9 cellular contexts compared by ENCODE assay signal in the genomic region with DNA sequence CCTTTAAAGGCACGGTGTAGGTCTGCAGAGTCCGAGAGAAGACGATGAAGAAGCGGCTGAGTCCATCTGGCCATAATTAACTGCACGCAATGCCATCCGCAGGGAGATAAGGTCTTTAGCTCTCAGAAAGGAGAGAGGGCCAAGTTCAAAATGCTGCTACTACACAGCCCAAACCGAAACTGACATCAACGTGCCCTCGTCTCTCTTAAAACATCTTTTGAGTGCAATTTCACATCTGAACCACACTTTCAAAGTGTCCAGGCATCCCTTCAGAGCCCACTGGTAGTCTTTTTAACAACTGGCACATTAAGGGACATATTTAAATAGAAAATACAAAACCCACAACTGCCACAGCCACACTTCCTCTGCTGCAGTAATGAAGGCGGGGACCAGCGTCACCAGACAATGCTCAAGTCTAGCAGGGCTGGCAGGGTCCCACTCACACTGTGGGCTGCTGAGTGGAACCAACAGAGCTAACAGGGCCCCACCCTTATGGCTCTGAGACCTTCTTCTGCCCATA. TPM values are rescaled to one million over a fixed set of nuclear protein-coding genes. Genes with fewer than 3 reads are reported as not detected.
DNase-seq lines count a peak whose midpoint lies in the region; ATAC-seq and TF ChIP-seq lines count a peak whose summit lies in the region.
"Had no signal": no experiment of that assay in that cellular context is flagged by ENCODE, and none has a peak within 500 bp of the region (broad histone marks: within the 10 kb centered on the region; RNA-seq: fewer than 3 reads in every experiment).

No MANE protein-coding gene starts in this region.

- H3K4me3 ChIP-seq in fibroblast of villous mesenchyme (ENCODE audit: low read depth, low read length) (peak overlapping the region; percentile 19), SJCRH30 (no peak overlapping the region)
- H3K4me3 ChIP-seq: SK-N-MC had no signal

- peaks cover 82% of the 10 kb centered on the region for H3K36me3 ChIP-seq in SJCRH30

- H3K27ac ChIP-seq in SJCRH30 = no peak overlapping the region
- H3K27ac ChIP-seq: SK-N-MC had no signal

- no peaks in the 10 kb centered on the region for H3K4me1 ChIP-seq in SJCRH30

- no peaks in the 10 kb centered on the region for H3K27me3 Mint-ChIP-seq in activated CD4-positive, alpha-beta memory T cell treated with anti-CD3 and anti-CD28 coated beads for 36 hours

- peak; percentile 69 for DNase-seq in activated CD4-positive, alpha-beta memory T cell treated with anti-CD3 and anti-CD28 coated beads for 36 hours
- DNase-seq in fibroblast of villous mesenchyme (ENCODE audit: low read depth) (peak; percentile 66), SJCRH30 (no peak), DMS114 treated with DMSO at 0.1 percent for 48 hours (lab: John Stamatoyannopoulos, UW; ENCODE audit: unreplicated experiment) (no peak), NCI-H2171 (lab: John Stamatoyannopoulos, UW) (no peak)
- DNase-seq in stimulated activated CD8-positive, alpha-beta memory T cell treated with anti-CD3 and anti-CD28 coated beads, Interleukin-15, amount 100 ng/mL, for 1 hour (ENCODE audit: low read depth) = peak; percentile 39

- no peaks in the 10 kb centered on the region for H3K27me3 ChIP-seq in SJCRH30

- CTCF ChIA-PET in activated CD4-positive, alpha-beta memory T cell treated with anti-CD3 and anti-CD28 coated beads for 36 hours (lab: Charles Lee) = interaction anchor here (0.6 to 4.2 kb wide), 6 partner anchors 8 to 169 kb away, joined by 3 to 30 read pairs (median 5); a partner anchor contains a TSS

- peaks cover 10% of the 10 kb centered on the region for H3K9me3 Mint-ChIP-seq in activated CD4-positive, alpha-beta memory T cell treated with anti-CD3 and anti-CD28 coated beads for 36 hours

- H3K4me3 Mint-ChIP-seq in activated CD4-positive, alpha-beta memory T cell treated with anti-CD3 and anti-CD28 coated beads for 36 hours = peak overlapping the region; percentile 77

- H3K4me1 Mint-ChIP-seq in activated CD4-positive, alpha-beta memory T cell treated with anti-CD3 and anti-CD28 coated beads for 36 hours (ENCODE audit: low read depth) = peaks cover 71% of the 10 kb centered on the region

- peaks cover 14% of the 10 kb centered on the region for H3K36me3 Mint-ChIP-seq in activated CD4-positive, alpha-beta memory T cell treated with anti-CD3 and anti-CD28 coated beads for 36 hours

- ATAC-seq in GM19043 (IDR thresholded peaks at IDR 0.05; ENCODE audit: low read depth, unreplicated experiment) (peak; percentile 49), HG03139 (IDR thresholded peaks at IDR 0.05; ENCODE audit: unreplicated experiment) (peak; percentile 64)

- intact Hi-C loops in activated CD4-positive, alpha-beta memory T cell treated with anti-CD3 and anti-CD28 coated beads for 36 hours (cut with micrococcal nuclease) = loop anchor here (2.0 to 10.0 kb wide), 4 partner anchors 22 to 342 kb away; a partner anchor contains a TSS

- POLR2A ChIA-PET in activated CD4-positive, alpha-beta memory T cell treated with anti-CD3 and anti-CD28 coated beads for 36 hours (lab: Charles Lee) = interaction anchor here (0.7 to 1.5 kb wide), 4 partner anchors 14 to 770 kb away, joined by 3 to 9 read pairs (median 3); no protein-coding TSS in a partner anchor

- peak overlapping the region; percentile 98 for H3K27ac Mint-ChIP-seq in activated CD4-positive, alpha-beta memory T cell treated with anti-CD3 and anti-CD28 coated beads for 36 hours

- TF ChIP-seq CTCF in fibroblast of villous mesenchyme (IDR thresholded peaks at IDR 0.05; ENCODE audit: insufficient read depth, low read depth, low read length) = no peak

- H3K9me3 ChIP-seq in SJCRH30 (replicated peaks) = peaks cover 3% of the 10 kb centered on the region

RNA-seq across cellular contexts. Expression of a gene that starts 35.8 kb away (rescaled TPM):
- total RNA-seq in activated CD4-positive, alpha-beta memory T cell treated with anti-CD3 and anti-CD28 coated beads for 36 hours = 10 to 100 TPM in 1 of 2 experiments, 1 to 10 TPM in 1; 9.6 to 11.5 TPM
- total RNA-seq in fibroblast of villous mesenchyme = 25.8 and 27.6 TPM in 2 replicates
- total RNA-seq in SJCRH30 (2014; rRNA removed; shearing (Covaris generic)) = 94.5 and 110 TPM in 2 replicates

Comparison
In these comparisons a context has a peak if more than half of its experiments do, and no peak if none do; other contexts are left out.
1. DNase-seq: peak in activated CD4-positive, alpha-beta memory T cell treated with anti-CD3 and anti-CD28 coated beads for 36 hours (single experiment), fibroblast of villous mesenchyme (single experiment) and stimulated activated CD8-positive, alpha-beta memory T cell treated with anti-CD3 and anti-CD28 coated beads, Interleukin-15, amount 100 ng/mL, for 1 hour (single experiment); none in SJCRH30 (0 of 2), DMS114 treated with DMSO at 0.1 percent for 48 hours (single experiment) and NCI-H2171 (single experiment).